8 cellular contexts compared by ENCODE assay signal in the genomic region with DNA sequence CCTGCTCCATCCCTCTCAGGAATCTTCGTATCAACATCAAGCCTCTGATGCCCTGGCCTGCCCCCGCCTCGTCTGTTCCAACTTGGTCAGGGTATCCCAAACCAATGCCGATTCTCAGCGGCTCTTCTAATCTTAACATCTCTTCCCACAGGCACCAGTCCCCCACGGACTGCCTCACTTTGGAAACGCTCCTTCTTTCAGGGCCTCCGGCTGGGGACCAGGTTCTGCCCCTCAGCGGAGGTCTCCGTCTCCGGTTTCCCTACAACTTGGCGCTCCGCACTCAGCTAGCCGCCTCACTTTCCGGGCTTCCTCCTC. TPM values are rescaled to one million over a fixed set of nuclear protein-coding genes. Genes with fewer than 3 reads are reported as not detected.
DNase-seq lines count a peak whose midpoint lies in the region; ATAC-seq, FAIRE-seq and TF ChIP-seq lines count a peak whose summit lies in the region.

No MANE protein-coding gene starts in this region.

- no peaks in the 10 kb centered on the region for H3K9me3 ChIP-seq in CD8-positive, alpha-beta T cell (ENCODE audit: low read length)
- H3K9me3 ChIP-seq in breast epithelium (no peaks in the 10 kb centered on the region), muscle layer of colon (ENCODE audit: low read length) (no peaks in the 10 kb centered on the region)

- DNase-seq in CD8-positive, alpha-beta T cell: no peak
- DNase-seq in breast epithelium (ENCODE audit: low spot score in 2 of 2): no peak
- no peak for DNase-seq in AG08395 (ENCODE audit: low spot score)
- DNase-seq in H54 (ENCODE audit: insufficient read length, low spot score): no peak
- no peak for DNase-seq in NCI-H446 (lab: John Stamatoyannopoulos, UW)
- DNase-seq in NCI-H510A (lab: John Stamatoyannopoulos, UW): no peak

- H3K27me3 ChIP-seq in CD8-positive, alpha-beta T cell (ENCODE audit: insufficient read depth, low read length): no peaks in the 10 kb centered on the region
- H3K27me3 ChIP-seq in breast epithelium: no peaks in the 10 kb centered on the region
- no peaks in the 10 kb centered on the region for H3K27me3 ChIP-seq in muscle layer of colon (ENCODE audit: control insufficient read depth in 1 of 2, insufficient read depth in 2 of 2, low read length in 2 of 2)

- TF ChIP-seq CTCF in CD8-positive, alpha-beta T cell (IDR thresholded peaks at IDR 0.05): no peak
- TF ChIP-seq CTCF in breast epithelium (IDR thresholded peaks at IDR 0.05): no peak

- H3K9ac ChIP-seq in muscle layer of colon (ENCODE audit: low read length): peak overlapping the region; percentile 65

- H3K4me1 Mint-ChIP-seq in CD8-positive, alpha-beta T cell (ENCODE audit: low read depth): peaks cover 41% of the 10 kb centered on the region

- no peak for TF ChIP-seq POLR2A in breast epithelium (IDR thresholded peaks at IDR 0.05)
- no peak for TF ChIP-seq POLR2A in H54 (IDR thresholded peaks at IDR 0.05; ENCODE audit: low read depth, low read length)

- H3K27ac Mint-ChIP-seq in CD8-positive, alpha-beta T cell: peak overlapping the region; percentile 97

- H3K4me3 ChIP-seq in CD8-positive, alpha-beta T cell (ENCODE audit: low read depth, low read length): peak overlapping the region; percentile 84
- H3K4me3 ChIP-seq in breast epithelium: peak overlapping the region; percentile 71 to 83 (median 76)
- peak overlapping the region; percentile 85 to 92 for H3K4me3 ChIP-seq in muscle layer of colon (ENCODE audit: low read depth in 1 of 2, low read length in 2 of 2)

- H3K4me3 Mint-ChIP-seq in CD8-positive, alpha-beta T cell: peak overlapping the region; percentile 100

- CTCF ChIA-PET in CD8-positive, alpha-beta T cell (lab: Charles Lee): interaction anchor here (0.8 to 3.9 kb wide), 4 partner anchors 16 to 116 kb away, joined by 4 to 16 read pairs (median 6); no protein-coding TSS in a partner anchor

- peak; percentile 8 for ATAC-seq in CD8-positive, alpha-beta T cell
- peak; percentile 13 for ATAC-seq in HG03159 (IDR thresholded peaks at IDR 0.05; ENCODE audit: unreplicated experiment)

- peaks cover 21% of the 10 kb centered on the region for H3K4me1 ChIP-seq in CD8-positive, alpha-beta T cell (ENCODE audit: insufficient read depth, low read length)
- H3K4me1 ChIP-seq in breast epithelium (peaks cover 2 to 10% of the 10 kb centered on the region in 2 donors), muscle layer of colon (ENCODE audit: insufficient read depth, low read length) (peaks cover 22% of the 10 kb centered on the region)

- H3K27ac ChIP-seq in CD8-positive, alpha-beta T cell (ENCODE audit: low read depth, low read length): peak overlapping the region; percentile 67
- H3K27ac ChIP-seq in breast epithelium (peak overlapping the region; percentile 72 to 85), muscle layer of colon (ENCODE audit: low read depth, low read length) (peak overlapping the region; percentile 88)

- intact Hi-C loops in CD8-positive, alpha-beta T cell (cut with DNase I, micrococcal nuclease): loop anchor here (2.0 to 10.0 kb wide), 4 partner anchors 114 to 1392 kb away; a partner anchor contains a TSS
- intact Hi-C loops in breast epithelium (cut with DNase I; ENCODE audit: low total_unique reads): no loop called here

- H3K27me3 Mint-ChIP-seq in CD8-positive, alpha-beta T cell (ENCODE audit: low read depth): no peaks in the 10 kb centered on the region

- POLR2A ChIA-PET in CD8-positive, alpha-beta T cell (lab: Charles Lee): interaction anchor here (1.0 to 2.5 kb wide), 10 partner anchors 10 to 142 kb away, joined by 3 to 16 read pairs (median 4); a partner anchor contains a TSS

- H3K9me3 Mint-ChIP-seq in CD8-positive, alpha-beta T cell: no peaks in the 10 kb centered on the region

- FAIRE-seq in H54 (lab: Jason Lieb, UNC): no peak

- H3K36me3 Mint-ChIP-seq in CD8-positive, alpha-beta T cell: peaks cover 48% of the 10 kb centered on the region

- H3K36me3 ChIP-seq in CD8-positive, alpha-beta T cell (ENCODE audit: insufficient read depth, low read length): peaks cover 31% of the 10 kb centered on the region
- H3K36me3 ChIP-seq in breast epithelium (peaks cover 7% of the 10 kb centered on the region), muscle layer of colon (ENCODE audit: insufficient read depth, low read length) (peaks cover 29% of the 10 kb centered on the region)

RNA-seq across cellular contexts. Expression of a gene that starts 0.5 kb away (rescaled TPM):
- 10 to 100 TPM; 12.7 to 16.5 TPM for total RNA-seq in CD8-positive, alpha-beta T cell
- 10 to 100 TPM; 35.6 to 58.7 (median 42.2) TPM for total RNA-seq in breast epithelium

RNA-seq across cellular contexts. Expression of a gene that starts 5.8 kb away (rescaled TPM):
- total RNA-seq in CD8-positive, alpha-beta T cell: 10 to 100 TPM; 24.7 to 24.9 TPM
- total RNA-seq in breast epithelium: 10 to 100 TPM; 24.5 to 40.6 (median 38.3) TPM

RNA-seq across cellular contexts. Expression of a gene that starts 16.2 kb away (rescaled TPM):
- total RNA-seq in CD8-positive, alpha-beta T cell: 1 to 10 TPM; 1.5 to 1.6 TPM
- total RNA-seq in breast epithelium: not detected

RNA-seq across cellular contexts. Expression of a gene that starts 22.0 kb away (rescaled TPM):
- total RNA-seq in CD8-positive, alpha-beta T cell: 10 to 100 TPM; 25.6 to 28.0 TPM
- 10 to 100 TPM; 21.3 to 69.5 (median 43.5) TPM for total RNA-seq in breast epithelium

RNA-seq across cellular contexts. Expression of a gene that starts 39.5 kb away (rescaled TPM):
- not detected for total RNA-seq in CD8-positive, alpha-beta T cell
- total RNA-seq in breast epithelium: not detected
